In the genomic region with DNA sequence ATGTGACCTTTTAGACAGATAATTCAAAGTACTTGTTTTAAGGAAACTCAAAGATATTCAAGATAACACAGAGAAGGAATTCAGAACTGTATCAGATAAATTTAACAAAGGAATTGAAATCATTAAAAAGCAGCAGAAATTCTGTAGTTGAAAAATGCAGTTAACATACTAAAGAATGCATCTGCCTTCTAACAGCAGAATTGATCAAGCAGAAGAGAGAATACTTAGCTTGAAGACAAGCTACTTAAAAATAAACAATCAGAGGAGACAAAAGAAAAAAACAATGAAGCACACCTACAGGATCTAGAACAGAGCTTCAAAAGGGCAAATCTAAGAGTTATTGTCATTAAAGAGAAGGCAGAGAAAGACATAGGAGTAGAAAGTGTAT, we compare ENCODE assay signal across 27 cellular contexts.
"Had no signal": no experiment of that assay in that cellular context is flagged by ENCODE, and none has a peak within 500 bp of the region (broad histone marks: within the 10 kb centered on the region; RNA-seq: fewer than 3 reads in every experiment).

No MANE protein-coding gene starts in this region.

- H3K9me3 ChIP-seq: right lobe of liver, suprapubic skin, transverse colon, upper lobe of right lung, uterus had no signal

- H3K9ac ChIP-seq: neural progenitor cell, parathyroid adenoma had no signal

- H3K79me2 ChIP-seq: parathyroid adenoma had no signal

- H3K36me3 Mint-ChIP-seq: neural progenitor cell had no signal

- H2AFZ ChIP-seq: neural progenitor cell, parathyroid adenoma had no signal

- DNase-seq: effector CD8-positive, alpha-beta T cell; esophagus squamous epithelium; gastrocnemius medialis; head of caudate nucleus; kidney; mesenchymal stem cell; midbrain; naive thymus-derived CD4-positive, alpha-beta T cell; right lobe of liver; small intestine; stimulated activated CD4-positive, alpha-beta T cell treated with anti-CD3 and anti-CD28 coated beads, Interleukin-12 subunit alpha, Interleukin-12 subunit beta, amount 100 ng/mL, for 4 hours; stimulated activated CD4-positive, alpha-beta T cell treated with anti-CD3 and anti-CD28 coated beads, Interleukin-1b, Interleukin-23, amount 100 ng/mL, for 48 hours; stimulated activated CD4-positive, alpha-beta T cell treated with anti-CD3 and anti-CD28 coated beads, Interleukin-4, amount 100 ng/mL, for 1 hour; stimulated activated CD8-positive, alpha-beta memory T cell treated with anti-CD3 and anti-CD28 coated beads, Interleukin-4, amount 100 ng/mL, for 48 hours; stimulated activated naive CD4-positive, alpha-beta T cell; stimulated activated naive CD8-positive, alpha-beta T cell treated with anti-CD3 and anti-CD28 coated beads, Interleukin-15, amount 100 ng/mL, for 72 hours; transverse colon; uterus had no signal

- H3K27ac ChIP-seq: esophagus squamous epithelium, gastrocnemius medialis, neural progenitor cell, parathyroid adenoma, right lobe of liver, suprapubic skin, transverse colon, upper lobe of right lung, uterus had no signal

- H3K4me3 Mint-ChIP-seq: endodermal cell; naive thymus-derived CD4-positive, alpha-beta T cell; nephron; neural progenitor cell; stimulated activated naive CD8-positive, alpha-beta T cell treated with anti-CD3 and anti-CD28 coated beads, Interleukin-15, amount 100 ng/mL, for 72 hours had no signal

- H3K36me3 ChIP-seq: esophagus squamous epithelium, gastrocnemius medialis, neural progenitor cell, right lobe of liver, suprapubic skin, transverse colon, upper lobe of right lung, uterus had no signal

- FAIRE-seq: kidney, small intestine had no signal

- H3K4me1 Mint-ChIP-seq: endodermal cell; naive thymus-derived CD4-positive, alpha-beta T cell; nephron; neural progenitor cell; stimulated activated naive CD8-positive, alpha-beta T cell treated with anti-CD3 and anti-CD28 coated beads, Interleukin-15, amount 100 ng/mL, for 72 hours had no signal

- H3K4me1 ChIP-seq: gastrocnemius medialis, neural progenitor cell, parathyroid adenoma, right lobe of liver, suprapubic skin, transverse colon, upper lobe of right lung, uterus had no signal

- H3K27me3 ChIP-seq: esophagus squamous epithelium, gastrocnemius medialis, neural progenitor cell, right lobe of liver, suprapubic skin, transverse colon, upper lobe of right lung, uterus had no signal

- H3K4me2 ChIP-seq: neural progenitor cell had no signal

- H3K27me3 Mint-ChIP-seq: progenitor cell of endocrine pancreas; stimulated activated naive CD8-positive, alpha-beta T cell treated with anti-CD3 and anti-CD28 coated beads, Interleukin-15, amount 100 ng/mL, for 72 hours had no signal

- ATAC-seq: gastrocnemius medialis; left lobe of liver; right lobe of liver; stimulated activated naive CD8-positive, alpha-beta T cell treated with anti-CD3 and anti-CD28 coated beads, Interleukin-15, amount 100 ng/mL, for 72 hours had no signal

- H3K27ac Mint-ChIP-seq: endodermal cell; naive thymus-derived CD4-positive, alpha-beta T cell; nephron; neural progenitor cell; progenitor cell of endocrine pancreas had no signal

- H3K4me3 ChIP-seq: esophagus squamous epithelium, gastrocnemius medialis, lung, neural progenitor cell, right lobe of liver, suprapubic skin, transverse colon, upper lobe of right lung, uterus had no signal
